In genomic region chr17:37488009-37488604, GRCh38 we compare ENCODE assay signal across 8 cellular contexts. TPM values are rescaled to one million over a fixed set of nuclear protein-coding genes. Genes with fewer than 3 reads are reported as not detected.
DNase-seq lines count a peak whose midpoint lies in the region; ATAC-seq, FAIRE-seq and TF ChIP-seq lines count a peak whose summit lies in the region.

No MANE protein-coding gene starts in this region.

- WGBS in HepG2 (ENCODE audit: low lambda C conversion rate), result 30% methylated on average over 7 of the region's 7 CpGs

- H3K36me3 ChIP-seq in colonic mucosa (no peaks in the 10 kb centered on the region), HepG2 (replicated peaks in 1 of 2; ENCODE audit: control insufficient read depth in 1 of 2, insufficient read depth in 2 of 2, low read length in 2 of 2) (no peaks in the 10 kb centered on the region), thoracic aorta (no peaks in the 10 kb centered on the region)

- peak; percentile 30 to 40; a peak in 1 of 4 replicates for TF ChIP-seq POLR2A in HepG2 (IDR thresholded peaks at IDR 0.05; ENCODE audit: insufficient read depth in 1 of 2, low read depth in 2 of 2, low read length in 2 of 2)
- no peak for TF ChIP-seq POLR2A in GM18505 (IDR thresholded peaks at IDR 0.05; ENCODE audit: borderline replicate concordance, extremely low read depth, insufficient read depth, insufficient read length)

- H3K9ac ChIP-seq in colonic mucosa (ENCODE audit: low read depth in 2 of 2, low read length in 2 of 2) (peak overlapping the region in 1 of 2 donors; percentile 56), HepG2 (ENCODE audit: insufficient read depth, low read depth, low read length) (peak overlapping the region; percentile 91)

- H3K4me1 ChIP-seq in colonic mucosa, result no peaks in the 10 kb centered on the region
- peaks cover 47% of the 10 kb centered on the region for H3K4me1 ChIP-seq in HepG2 (ENCODE audit: insufficient read depth, low read length)
- peaks cover 20 to 28% of the 10 kb centered on the region in 2 donors for H3K4me1 ChIP-seq in thoracic aorta (ENCODE audit: control insufficient read depth in 1 of 2, low read depth in 2 of 2)

- H3K36me3 Mint-ChIP-seq in IgD-negative memory B cell, result no peaks in the 10 kb centered on the region

- H3K4me1 Mint-ChIP-seq in IgD-negative memory B cell, result peaks cover 7 to 18% (median 15%) of the 10 kb centered on the region in 3 donors

- H3K27me3 ChIP-seq in colonic mucosa (no peaks in the 10 kb centered on the region), HepG2 (ENCODE audit: control insufficient read depth in 1 of 2, insufficient read depth in 2 of 2, low read length in 2 of 2) (no peaks in the 10 kb centered on the region; a peak in 1 of 5 replicates), thoracic aorta (replicated peaks; ENCODE audit: insufficient read depth) (no peaks in the 10 kb centered on the region)

- intact Hi-C loops in colonic mucosa (cut with DNase I), result no loop called here
- intact Hi-C loops in HepG2 (cut with micrococcal nuclease; ENCODE audit: unreplicated experiment), result loop anchor here (2.0 kb wide), 1 partner anchor 79 kb away; no protein-coding TSS in a partner anchor

- H3K4me3 Mint-ChIP-seq in IgD-negative memory B cell, result peak overlapping the region; percentile 90 to 97 (median 94)

- H3K79me2 ChIP-seq in HepG2 (ENCODE audit: insufficient read depth, low read length), result peaks cover 30% of the 10 kb centered on the region

- peak overlapping the region in 2 of 3 donors; percentile 78 to 84 for H3K27ac Mint-ChIP-seq in IgD-negative memory B cell

- H3K9me3 Mint-ChIP-seq in IgD-negative memory B cell, result no peaks in the 10 kb centered on the region

- no peaks in the 10 kb centered on the region for H3K9me3 ChIP-seq in colonic mucosa
- H3K9me3 ChIP-seq in HepG2 (ENCODE audit: low read length), result no peaks in the 10 kb centered on the region
- H3K9me3 ChIP-seq in thoracic aorta, result no peaks in the 10 kb centered on the region

- peaks cover 12% of the 10 kb centered on the region; the same call in 1 of the 2 replicates for H4K20me1 ChIP-seq in HepG2 (ENCODE audit: insufficient read depth, low read length)

- H3K27me3 Mint-ChIP-seq in IgD-negative memory B cell, result no peaks in the 10 kb centered on the region

- peak overlapping the region; percentile 81 for H3K27ac ChIP-seq in colonic mucosa
- H3K27ac ChIP-seq in HepG2 (ENCODE audit: extremely low read length, insufficient read depth, low read length), result peak overlapping the region; percentile 97
- H3K27ac ChIP-seq in thoracic aorta, result peak overlapping the region in 1 of 2 donors; percentile 84

- H3K4me2 ChIP-seq in HepG2 (ENCODE audit: low read depth, low read length), result peak overlapping the region; percentile 98

- no peak overlapping the region for H2AFZ ChIP-seq in HepG2 (ENCODE audit: low read length)

- H3K4me3 ChIP-seq in colonic mucosa (peak overlapping the region; percentile 87), HepG2 (replicated peaks in 1 of 3; ENCODE audit: insufficient read depth in 1 of 3, low read depth in 2 of 3, low read length in 3 of 3) (peak overlapping the region; percentile 71 to 86 (median 84)), thoracic aorta (peak overlapping the region; percentile 99)

- FAIRE-seq in HepG2 (lab: Jason Lieb, UNC), result no peak

- ATAC-seq in HepG2 (peak; percentile 67), thoracic aorta (ENCODE audit: insufficient number of reproducible peaks, low FRiP score, low read depth) (no peak), HG03045 (IDR thresholded peaks at IDR 0.05; ENCODE audit: unreplicated experiment) (no peak), GM18505 (IDR thresholded peaks at IDR 0.05; ENCODE audit: unreplicated experiment) (no peak)

- peak; percentile 82 to 84; a peak in 3 of 4 replicates for TF ChIP-seq EP300 in HepG2 (IDR thresholded peaks at IDR 0.05; ENCODE audit: low read depth in 2 of 2, low read length in 2 of 2)
- peak; percentile 81 for TF ChIP-seq EP300 in HepG2 (CRISPR knock-in tag; IDR thresholded peaks at IDR 0.05; ENCODE audit: borderline replicate concordance)

- CTCF ChIA-PET in HepG2 (lab: Yijun Ruan, JAX; ENCODE audit: low intra/inter-chr PET ratio, low total read pairs), result no interaction called here

- TF ChIP-seq CTCF in colonic mucosa (IDR thresholded peaks at IDR 0.05) (no peak), HepG2 (CRISPR knock-in tag; IDR thresholded peaks at IDR 0.05) (no peak), thoracic aorta (IDR thresholded peaks at IDR 0.05) (no peak)

- no peak for TF ChIP-seq RAD21 in HepG2 (CRISPR knock-in tag; IDR thresholded peaks at IDR 0.05)

- no TSS peak for BruUV-seq in HepG2 (replicated peaks; lab: Mats Ljungman, UMichigan)

- peak; percentile 95 for DNase-seq in Caki2 (ENCODE audit: low read depth)
- DNase-seq in RPMI8226, result peak; percentile 44
- no peak for DNase-seq in colonic mucosa
- DNase-seq in HepG2 (ENCODE audit: low spot score), result peak; percentile 98
- no peak for DNase-seq in thoracic aorta (ENCODE audit: low spot score)

- POLR2A ChIA-PET in HepG2 (lab: Yijun Ruan, JAX), result interaction anchor here (0.9 to 1.5 kb wide), 6 partner anchors 11 to 81 kb away, joined by 3 to 22 read pairs (median 4); partner anchors contain the start of genes ACACA and TADA2A

- in situ Hi-C loops in Caki2 (cut with HindIII; ENCODE audit: low pct_unique_long_range_greater_than_20kb, low sequenced_read_pairs), result no loop called here
- in situ Hi-C loops in HepG2 (cut with HindIII; ENCODE audit: extremely low pct_ligation_motif_present, low pct_unique_long_range_greater_than_20kb), result no loop called here

TF ChIP-seq in HepG2, 621 proteins besides CTCF, POLR2A, EP300 and RAD21 (continues in another document):
- TF ChIP-seq ZNF496 (CRISPR knock-in tag; IDR thresholded peaks at IDR 0.05; ENCODE audit: insufficient replicate concordance) (no peak), THYN1 (CRISPR knock-in tag; IDR thresholded peaks at IDR 0.05; ENCODE audit: borderline replicate concordance, low read depth) (no peak), CCAR2 (optimal IDR thresholded peaks at IDR 0.05; ENCODE audit: low read depth, low read length) (no peak), XRCC5 (optimal IDR thresholded peaks at IDR 0.05; ENCODE audit: low read length) (no peak), SOX6 (IDR thresholded peaks at IDR 0.05) (no peak), SOX6 (CRISPR knock-in tag; IDR thresholded peaks at IDR 0.05) (peak; percentile 43), ZNF547 (CRISPR knock-in tag; IDR thresholded peaks at IDR 0.05) (no peak), FOXO4 (CRISPR knock-in tag; conservative IDR thresholded peaks at IDR 0.05) (no peak), THAP11 (CRISPR knock-in tag; IDR thresholded peaks at IDR 0.05) (peak; percentile 69), ZNF44 (CRISPR knock-in tag; IDR thresholded peaks at IDR 0.05) (no peak), SATB2 (CRISPR knock-in tag; IDR thresholded peaks at IDR 0.05) (no peak), AGO1 (IDR thresholded peaks at IDR 0.05; ENCODE audit: low read depth, low read length, poor library complexity, severe bottlenecking) (no peak), RFX3 (CRISPR knock-in tag; IDR thresholded peaks at IDR 0.05) (peak; percentile 40; the same call in 1 of the 2 replicates)

RNA-seq across cellular contexts. Expression of gene DUSP14, which starts 1.6 kb away (rescaled TPM):
- total RNA-seq in Caki2 (2014; rRNA removed; shearing (Covaris generic); ENCODE audit: low replicate concordance), result 39.4 and 40.2 TPM in 2 replicates
- polyA plus RNA-seq in IgD-negative memory B cell, result 8.5 TPM
- total RNA-seq in colonic mucosa, result 1 to 10 TPM; 2.2 to 3.0 TPM
- 33.5 and 44.1 TPM in 2 replicates for total RNA-seq in HepG2 (2016; rRNA removed; fragmentation: Illumina TruSeq; extraction: Trizol)
- total RNA-seq in HepG2 (2016; cell fraction: cytosol; rRNA removed; fragmentation: Illumina TruSeq; extraction: Trizol; ENCODE audit: low read depth), result 18.8 and 21.5 TPM in 2 replicates
- total RNA-seq in HepG2 (2016; cell fraction: insoluble cytoplasmic fraction; rRNA removed; fragmentation: Illumina TruSeq; extraction: Trizol), result 32.1 and 44.0 TPM in 2 replicates
- total RNA-seq in HepG2 (2016; cell fraction: membrane; rRNA removed; fragmentation: Illumina TruSeq; extraction: Trizol), result 32.9 and 33.1 TPM in 2 replicates
- total RNA-seq in HepG2 (2016; cell fraction: nucleus; rRNA removed; fragmentation: Illumina TruSeq; extraction: Trizol), result 11.9 and 15.3 TPM in 2 replicates
- 38.6 and 39.8 TPM in 2 replicates for polyA plus RNA-seq in HepG2 (2011; rRNA removed)
- 39.9 and 43.8 TPM in 2 replicates for polyA plus RNA-seq in HepG2 (2011; cell fraction: cytosol; rRNA removed)
- polyA plus RNA-seq in HepG2 (2011; cell fraction: nucleus; rRNA removed), result 17.1 and 18.3 TPM in 2 replicates
- 17.8 and 27.2 TPM in 2 replicates for polyA plus RNA-seq in HepG2 (2012)
- 17.9 and 19.4 TPM in 2 replicates for polyA plus RNA-seq in HepG2 (2016; cell fraction: cytosol; fragmentation: Illumina TruSeq; extraction: Trizol; ENCODE audit: low read depth)
- polyA plus RNA-seq in HepG2 (2016; cell fraction: insoluble cytoplasmic fraction; fragmentation: Illumina TruSeq; extraction: Trizol; ENCODE audit: low read depth), result 53.9 and 55.7 TPM in 2 replicates
- 27.9 and 28.1 TPM in 2 replicates for polyA plus RNA-seq in HepG2 (2016; cell fraction: membrane; fragmentation: Illumina TruSeq; extraction: Trizol; ENCODE audit: low read depth)
- 25.9 and 26.2 TPM in 2 replicates for polyA plus RNA-seq in HepG2 (2016; cell fraction: nucleus; fragmentation: Illumina TruSeq; extraction: Trizol; ENCODE audit: insufficient read depth, low read depth)
- polyA minus RNA-seq in HepG2 (2011; rRNA and poly(A)+ RNA removed; ENCODE audit: low replicate concordance), result 55.5 and 55.9 TPM in 2 replicates
- polyA minus RNA-seq in HepG2 (2011; cell fraction: cytosol; rRNA and poly(A)+ RNA removed), result 13.8 and 14.9 TPM in 2 replicates
- 8.9 and 10.8 TPM in 2 replicates for polyA minus RNA-seq in HepG2 (2011; cell fraction: nucleus; rRNA and poly(A)+ RNA removed)
- total RNA-seq in thoracic aorta, result 10 to 100 TPM; 18.1 to 22.2 TPM

Comparison
In these comparisons a context has a peak if more than half of its experiments do, and no peak if none do; other contexts are left out.
1. DNase-seq: peak in Caki2 (single experiment), RPMI8226 (single experiment) and HepG2 (single experiment); none in colonic mucosa (single experiment) and thoracic aorta (single experiment).
2. Peak in every context shown above with its lines, with median percentiles within 50 percentile points of each other: H3K4me3 ChIP-seq.